25 cellular contexts compared by ENCODE assay signal in the genomic region with DNA sequence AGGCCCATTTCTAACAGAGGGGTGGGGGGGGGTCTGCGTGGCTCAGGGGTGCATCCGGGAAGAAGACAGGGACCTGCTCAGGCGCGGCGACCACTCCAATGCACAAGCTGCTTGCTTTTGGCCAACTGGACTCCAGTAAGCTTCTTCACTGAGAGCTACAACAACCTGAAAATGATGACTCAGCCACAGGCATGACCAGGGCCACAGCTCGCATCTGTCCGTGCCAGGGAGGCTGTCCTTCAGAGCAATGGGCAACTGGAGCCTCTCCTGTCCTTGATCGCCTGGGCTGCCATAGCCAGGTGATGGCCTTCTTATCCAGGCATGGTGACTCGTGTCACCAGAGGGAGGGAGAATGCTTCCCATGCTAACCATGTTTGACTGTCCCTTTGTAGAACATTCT.
"Had no signal": no experiment of that assay in that cellular context is flagged by ENCODE, and none has a peak within 500 bp of the region (broad histone marks: within the 10 kb centered on the region; RNA-seq: fewer than 3 reads in every experiment).

No MANE protein-coding gene starts in this region.

- H3K36me3 ChIP-seq: breast epithelium, SJCRH30 had no signal

- DNase-seq: activated CD4-positive, alpha-beta memory T cell treated with anti-CD3 and anti-CD28 coated beads for 36 hours; activated CD4-positive, alpha-beta T cell treated with anti-CD3 and anti-CD28 coated beads, Interleukin-2, amount 10 ng/mL, durations not matched to agents 7 days and 5 days; activated CD4-positive, CD25-positive, alpha-beta regulatory T cell; activated gamma-delta T cell treated with Interleukin-2 at 50 U/mL for 16 hours; activated naive CD4-positive, alpha-beta T cell treated with anti-CD3 and anti-CD28 coated beads, Interleukin-2, amount 10 ng/mL, durations not matched to agents 7 days and 5 days; activated naive CD8-positive, alpha-beta T cell treated with anti-CD3 and anti-CD28 coated beads for 36 hours; activated T-cell treated with anti-CD3 and anti-CD28 coated beads for 4 hours; activated T-cell treated with anti-CD3 and anti-CD28 coated beads, Interleukin-2, amount 50 U/mL, for 48 hours; anterior cingulate cortex; central memory CD4-positive, alpha-beta T cell; KG1; MV-4-11; NCI-H1105; NCI-H1436 treated with DMSO at 0.1 percent for 48 hours; NCI-H187; NCI-H2081 treated with DMSO at 0.1 percent for 48 hours; NCI-H526; NCI-H82; RPMI8226; SJCRH30; SK-N-SH; T-helper 1 cell had no signal

- H3K27me3 ChIP-seq: breast epithelium had no signal

- H3K9me3 ChIP-seq: SJCRH30, SK-N-SH had no signal

- H3K36me3 Mint-ChIP-seq: activated CD4-positive, alpha-beta memory T cell treated with anti-CD3 and anti-CD28 coated beads for 36 hours; activated naive CD4-positive, alpha-beta T cell treated with anti-CD3 and anti-CD28 coated beads, Interleukin-2, amount 10 ng/mL, durations not matched to agents 7 days and 5 days; activated naive CD8-positive, alpha-beta T cell treated with anti-CD3 and anti-CD28 coated beads for 36 hours had no signal

- H3K4me3 Mint-ChIP-seq: activated CD4-positive, alpha-beta memory T cell treated with anti-CD3 and anti-CD28 coated beads for 36 hours; activated CD4-positive, alpha-beta T cell treated with anti-CD3 and anti-CD28 coated beads, Interleukin-2, amount 10 ng/mL, durations not matched to agents 7 days and 5 days; activated naive CD4-positive, alpha-beta T cell treated with anti-CD3 and anti-CD28 coated beads, Interleukin-2, amount 10 ng/mL, durations not matched to agents 7 days and 5 days; activated naive CD8-positive, alpha-beta T cell treated with anti-CD3 and anti-CD28 coated beads for 36 hours had no signal

- H3K27ac Mint-ChIP-seq: activated CD4-positive, alpha-beta memory T cell treated with anti-CD3 and anti-CD28 coated beads for 36 hours; activated CD4-positive, alpha-beta T cell treated with anti-CD3 and anti-CD28 coated beads, Interleukin-2, amount 10 ng/mL, durations not matched to agents 7 days and 5 days; activated naive CD4-positive, alpha-beta T cell treated with anti-CD3 and anti-CD28 coated beads, Interleukin-2, amount 10 ng/mL, durations not matched to agents 7 days and 5 days; activated naive CD8-positive, alpha-beta T cell treated with anti-CD3 and anti-CD28 coated beads for 36 hours; activated T-helper 2 cell treated with anti-CD3 and anti-CD28 coated beads, Interferon-gamma antibody, Interleukin-2, Interleukin-4, amounts not matched to agents 10 μg/mL and 5 μg/mL and 100 μg/mL, durations not matched to agents 14 hours and 24 hours and 36 hours had no signal

- H3K27ac ChIP-seq: breast epithelium, SJCRH30, VCaP had no signal

- H3K9ac ChIP-seq: SK-N-SH had no signal

- H3K4me1 ChIP-seq: breast epithelium, SJCRH30 had no signal

- H3K4me1 Mint-ChIP-seq: activated CD4-positive, alpha-beta T cell treated with anti-CD3 and anti-CD28 coated beads, Interleukin-2, amount 10 ng/mL, durations not matched to agents 7 days and 5 days; activated naive CD4-positive, alpha-beta T cell treated with anti-CD3 and anti-CD28 coated beads, Interleukin-2, amount 10 ng/mL, durations not matched to agents 7 days and 5 days; activated naive CD8-positive, alpha-beta T cell treated with anti-CD3 and anti-CD28 coated beads for 36 hours had no signal

- H3K4me3 ChIP-seq: breast epithelium, SJCRH30 had no signal

- H3K4me2 ChIP-seq: SK-N-SH had no signal
